Comparison of ENCODE assay signal across 13 cellular contexts in the genomic region with DNA sequence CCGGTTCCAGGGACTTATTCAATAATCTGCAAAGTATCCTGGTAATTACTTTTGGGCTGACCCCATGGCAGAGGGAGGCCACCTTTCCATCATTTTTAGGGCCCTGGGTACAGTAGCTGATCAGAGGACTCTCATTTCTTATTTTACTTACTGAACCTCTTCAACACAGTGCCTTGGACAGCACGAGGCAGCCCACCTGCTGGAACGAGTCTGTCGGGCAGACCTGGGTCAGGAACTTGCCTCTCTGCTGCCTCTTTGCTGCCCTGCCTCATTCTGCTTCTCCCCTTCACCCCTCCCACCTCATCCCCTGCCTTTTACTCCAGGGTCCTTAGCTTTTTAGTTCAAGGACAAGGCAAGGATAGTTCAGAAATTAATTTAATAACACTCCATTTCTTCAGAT.
DNase-seq lines count a peak whose midpoint lies in the region; TF ChIP-seq lines count a peak whose summit lies in the region.
"Had no signal": no experiment of that assay in that cellular context is flagged by ENCODE, and none has a peak within 500 bp of the region (broad histone marks: within the 10 kb centered on the region; RNA-seq: fewer than 3 reads in every experiment).

No MANE protein-coding gene starts in this region.

- TF ChIP-seq CTCF in ascending aorta (IDR thresholded peaks at IDR 0.05), result no peak

- H3K36me3 ChIP-seq in ascending aorta, result no peaks in the 10 kb centered on the region
- no peaks in the 10 kb centered on the region for H3K36me3 ChIP-seq in stomach smooth muscle (ENCODE audit: control insufficient read depth in 2 of 2, insufficient read depth in 2 of 2, low read length in 2 of 2)
- H3K36me3 ChIP-seq: prostate gland had no signal

- H3K9ac ChIP-seq in stomach smooth muscle (ENCODE audit: low read length in 2 of 2), result peak overlapping the region in 1 of 2 donors; percentile 35

- DNase-seq in ELF-1 (ENCODE audit: low read depth, low spot score) (peak; percentile 21), ascending aorta (ENCODE audit: low spot score in 2 of 2) (no peak), left kidney (ENCODE audit: low read depth, low spot score) (peak; percentile 36), ecto neural progenitor cell (ENCODE audit: low spot score) (no peak), NCI-H748 treated with DMSO at 0.1 percent for 48 hours (lab: John Stamatoyannopoulos, UW) (no peak), NAMALWA (ENCODE audit: low spot score) (no peak)
- DNase-seq in activated CD4-positive, alpha-beta T cell treated with anti-CD3 and anti-CD28 coated beads for 48 hours, result no peak
- DNase-seq: activated CD8-positive, alpha-beta memory T cell treated with anti-CD3 and anti-CD28 coated beads, Interleukin-2, amount 50 U/mL, for 48 hours; NCI-H1436; SIG-M5; stimulated activated naive CD8-positive, alpha-beta T cell treated with anti-CD3 and anti-CD28 coated beads, Interleukin-15, amount 100 ng/mL, for 72 hours had no signal

- H3K27ac ChIP-seq in ascending aorta, result peak overlapping the region; percentile 46
- peak overlapping the region; percentile 3 for H3K27ac ChIP-seq in stomach smooth muscle (ENCODE audit: low read length)

- H3K4me1 ChIP-seq in ascending aorta, result peaks cover 0 to 22% of the 10 kb centered on the region in 2 donors
- peaks cover 12% of the 10 kb centered on the region for H3K4me1 ChIP-seq in stomach smooth muscle (ENCODE audit: control insufficient read depth, insufficient read depth, low read length)
- H3K4me1 ChIP-seq: prostate gland had no signal

- intact Hi-C loops in ascending aorta (cut with DNase I), result loop anchor here (5.0 to 10.0 kb wide), 4 partner anchors 94 to 1086 kb away; no protein-coding TSS in a partner anchor

- H3K4me3 ChIP-seq in ascending aorta (no peak overlapping the region), stomach smooth muscle (ENCODE audit: low read length in 2 of 2) (no peak overlapping the region)
- H3K4me3 ChIP-seq: prostate gland had no signal

- no peaks in the 10 kb centered on the region for H3K27me3 ChIP-seq in ascending aorta
- H3K27me3 ChIP-seq in stomach smooth muscle (ENCODE audit: control insufficient read depth in 1 of 2, insufficient read depth in 2 of 2, low read length in 2 of 2), result no peaks in the 10 kb centered on the region

- H3K9me3 ChIP-seq in ascending aorta, result peaks cover 0 to 6% of the 10 kb centered on the region in 2 donors
- H3K9me3 ChIP-seq in stomach smooth muscle (ENCODE audit: control insufficient read depth in 2 of 2, low read length in 2 of 2), result no peaks in the 10 kb centered on the region
- H3K9me3 ChIP-seq: prostate gland had no signal

Comparison
In these comparisons a context has a peak if more than half of its experiments do, and no peak if none do; other contexts are left out.
1. DNase-seq: peak in ELF-1 (single experiment) and left kidney (single experiment); none in ascending aorta (0 of 2), ecto neural progenitor cell (single experiment), activated CD4-positive, alpha-beta T cell treated with anti-CD3 and anti-CD28 coated beads for 48 hours (single experiment), NCI-H748 treated with DMSO at 0.1 percent for 48 hours (single experiment) and NAMALWA (single experiment).